1 cellular context compared by ENCODE assay signal in the genomic region with DNA sequence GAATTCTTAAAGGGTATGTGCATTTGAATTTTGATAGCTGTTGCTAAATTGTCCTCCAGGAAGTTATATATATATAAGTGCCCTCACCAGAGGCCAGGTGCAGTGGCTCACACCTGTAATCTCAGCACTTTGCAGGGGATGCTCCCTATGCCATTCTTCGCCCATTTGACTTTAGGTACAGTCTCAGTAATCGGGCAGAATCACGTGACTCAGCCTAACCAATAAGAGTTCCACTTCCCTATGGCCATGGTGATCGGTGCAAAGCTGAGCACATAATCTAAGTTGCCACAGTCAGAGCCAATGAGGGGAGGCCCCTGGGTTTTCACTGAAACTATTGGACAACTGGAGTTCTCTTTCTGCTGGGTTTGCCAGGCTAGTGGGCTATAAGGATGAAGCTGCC.
TF ChIP-seq lines count a peak whose summit lies in the region.

No MANE protein-coding gene starts in this region.

TF ChIP-seq in K562, 482 proteins besides CTCF, POLR2A, EP300 and RAD21 (continued from another document):
- no peak for TF ChIP-seq PHF8 (IDR thresholded peaks at IDR 0.05; ENCODE audit: borderline replicate concordance, low read length)
- TF ChIP-seq KLF16 (IDR thresholded peaks at IDR 0.05): no peak
- peak; percentile 58 for TF ChIP-seq RAD51 (IDR thresholded peaks at IDR 0.05; ENCODE audit: borderline replicate concordance, low read depth)
- TF ChIP-seq MECOM (CRISPR knock-in tag; IDR thresholded peaks at IDR 0.05): no peak
- TF ChIP-seq POLR2B (IDR thresholded peaks at IDR 0.05; ENCODE audit: low read depth, partially characterized antibody): no peak
- no peak for TF ChIP-seq NCOA2 (IDR thresholded peaks at IDR 0.05; ENCODE audit: partially characterized antibody in 2 of 2)
- peak; percentile 38; the same call in 1 of the 2 replicates for TF ChIP-seq TOE1 (IDR thresholded peaks at IDR 0.05; ENCODE audit: borderline replicate concordance)
- no peak for TF ChIP-seq TOE1 (CRISPR knock-in tag; IDR thresholded peaks at IDR 0.05; ENCODE audit: borderline replicate concordance, low read depth)
- TF ChIP-seq ZFPM2 (CRISPR knock-in tag; IDR thresholded peaks at IDR 0.05): no peak
- TF ChIP-seq NFYB (IDR thresholded peaks at IDR 0.05; ENCODE audit: extremely low read depth, insufficient read length): peak; percentile 9
- TF ChIP-seq, protein P1, sequence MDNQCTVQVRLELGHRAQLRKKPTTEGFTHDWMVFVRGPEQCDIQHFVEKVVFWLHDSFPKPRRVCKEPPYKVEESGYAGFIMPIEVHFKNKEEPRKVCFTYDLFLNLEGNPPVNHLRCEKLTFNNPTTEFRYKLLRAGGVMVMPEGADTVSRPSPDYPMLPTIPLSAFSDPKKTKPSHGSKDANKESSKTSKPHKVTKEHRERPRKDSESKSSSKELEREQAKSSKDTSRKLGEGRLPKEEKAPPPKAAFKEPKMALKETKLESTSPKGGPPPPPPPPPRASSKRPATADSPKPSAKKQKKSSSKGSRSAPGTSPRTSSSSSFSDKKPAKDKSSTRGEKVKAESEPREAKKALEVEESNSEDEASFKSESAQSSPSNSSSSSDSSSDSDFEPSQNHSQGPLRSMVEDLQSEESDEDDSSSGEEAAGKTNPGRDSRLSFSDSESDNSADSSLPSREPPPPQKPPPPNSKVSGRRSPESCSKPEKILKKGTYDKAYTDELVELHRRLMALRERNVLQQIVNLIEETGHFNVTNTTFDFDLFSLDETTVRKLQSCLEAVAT (IDR thresholded peaks at IDR 0.05): no peak
- TF ChIP-seq RNF2 (IDR thresholded peaks at IDR 0.05): no peak
- no peak for TF ChIP-seq HSF4 (CRISPR knock-in tag; IDR thresholded peaks at IDR 0.05; ENCODE audit: borderline replicate concordance)
- TF ChIP-seq, protein P2, sequence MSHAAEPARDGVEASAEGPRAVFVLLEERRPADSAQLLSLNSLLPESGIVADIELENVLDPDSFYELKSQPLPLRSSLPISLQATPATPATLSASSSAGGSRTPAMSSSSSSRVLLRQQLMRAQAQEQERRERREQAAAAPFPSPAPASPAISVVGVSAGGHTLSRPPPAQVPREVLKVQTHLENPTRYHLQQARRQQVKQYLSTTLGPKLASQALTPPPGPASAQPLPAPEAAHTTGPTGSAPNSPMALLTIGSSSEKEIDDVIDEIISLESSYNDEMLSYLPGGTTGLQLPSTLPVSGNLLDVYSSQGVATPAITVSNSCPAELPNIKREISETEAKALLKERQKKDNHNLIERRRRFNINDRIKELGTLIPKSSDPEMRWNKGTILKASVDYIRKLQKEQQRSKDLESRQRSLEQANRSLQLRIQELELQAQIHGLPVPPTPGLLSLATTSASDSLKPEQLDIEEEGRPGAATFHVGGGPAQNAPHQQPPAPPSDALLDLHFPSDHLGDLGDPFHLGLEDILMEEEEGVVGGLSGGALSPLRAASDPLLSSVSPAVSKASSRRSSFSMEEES (CRISPR knock-in tag; IDR thresholded peaks at IDR 0.05): peak; percentile 87
- no peak for TF ChIP-seq NRF1 (conservative IDR thresholded peaks at IDR 0.05 in 1 of 2, IDR thresholded peaks at IDR 0.05 in 1 of 2)
- no peak for TF ChIP-seq ZNF561 (CRISPR knock-in tag; conservative IDR thresholded peaks at IDR 0.05)
- no peak for TF ChIP-seq DIDO1 (tag; IDR thresholded peaks at IDR 0.05; ENCODE audit: low read depth)
- TF ChIP-seq, protein P3, sequence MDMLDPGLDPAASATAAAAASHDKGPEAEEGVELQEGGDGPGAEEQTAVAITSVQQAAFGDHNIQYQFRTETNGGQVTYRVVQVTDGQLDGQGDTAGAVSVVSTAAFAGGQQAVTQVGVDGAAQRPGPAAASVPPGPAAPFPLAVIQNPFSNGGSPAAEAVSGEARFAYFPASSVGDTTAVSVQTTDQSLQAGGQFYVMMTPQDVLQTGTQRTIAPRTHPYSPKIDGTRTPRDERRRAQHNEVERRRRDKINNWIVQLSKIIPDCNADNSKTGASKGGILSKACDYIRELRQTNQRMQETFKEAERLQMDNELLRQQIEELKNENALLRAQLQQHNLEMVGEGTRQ (CRISPR knock-in tag; IDR thresholded peaks at IDR 0.05): peak; percentile 65
